Comparison of ENCODE assay signal across 8 cellular contexts in genomic region chr10:95430231-95430951, GRCh38.
DNase-seq lines count a peak whose midpoint lies in the region; ATAC-seq, FAIRE-seq and TF ChIP-seq lines count a peak whose summit lies in the region.

No MANE protein-coding gene starts in this region.

- H4K20me1 ChIP-seq in GM23248 (ENCODE audit: insufficient read depth) (no peaks in the 10 kb centered on the region; the same call in 1 of the 2 replicates), GM12878 (ENCODE audit: control insufficient read depth, insufficient read depth) (no peaks in the 10 kb centered on the region)

- H3K27me3 ChIP-seq in GM23248 (replicated peaks; ENCODE audit: insufficient read depth) (no peaks in the 10 kb centered on the region), GM12878 (replicated peaks in 1 of 2; ENCODE audit: control insufficient read depth in 2 of 2, insufficient read depth in 2 of 2, low read length in 1 of 2) (no peaks in the 10 kb centered on the region; a peak in 1 of 4 replicates)

- TF ChIP-seq CTCF in GM12878 (IDR thresholded peaks at IDR 0.05 in 2 of 3, conservative IDR thresholded peaks at IDR 0.05 in 1 of 3; ENCODE audit: control insufficient read depth in 2 of 3, extremely low read depth in 1 of 3, insufficient read depth in 1 of 3, low read depth in 3 of 3, low read length in 3 of 3): peak; percentile 93 to 96 (median 93)

- FAIRE-seq in GM12878 (lab: Jason Lieb, UNC): peak; percentile 84

- RAD21 ChIA-PET in GM12878 (lab: Charles Lee; ENCODE audit: unreplicated experiment): interaction anchor here (0.5 to 4.6 kb wide), 16 partner anchors 8 to 504 kb away, joined by 3 to 54 read pairs (median 3); no protein-coding TSS in a partner anchor

- no peaks in the 10 kb centered on the region for H3K9me2 ChIP-seq in GM23248 (ENCODE audit: insufficient read depth)

- TF ChIP-seq EP300 in GM12878 (IDR thresholded peaks at IDR 0.05; ENCODE audit: borderline replicate concordance in 1 of 2, control insufficient read depth in 1 of 2, low read depth in 2 of 2, low read length in 2 of 2): no peak

- H3K4me3 ChIP-seq in GM23248: no peak overlapping the region
- no peak overlapping the region for H3K4me3 ChIP-seq in GM12878

- no TSS peak for BruUV-seq in GM12878 (replicated peaks; lab: Mats Ljungman, UMichigan)

- in situ Hi-C loops in GM23248 (cut with MboI) (loop anchor here (5.0 kb wide), 1 partner anchor 167 kb away; no protein-coding TSS in a partner anchor), GM12878 (cut with MboI) (no loop called here)

- peak; percentile 93 for ATAC-seq in GM12878

- DNase-seq in NCI-H82 (lab: John Stamatoyannopoulos, UW) (peak; percentile 73), NCI-H82 treated with DMSO at 0.1 percent for 48 hours (lab: John Stamatoyannopoulos, UW; ENCODE audit: unreplicated experiment) (no peak), GM23248 (peak; percentile 71), KG1 (lab: John Stamatoyannopoulos, UW) (peak; percentile 49), T-helper 1 cell (peak in 3 of 5 donors; percentile 8 to 53 (median 21)), GM12878 (ENCODE audit: low read depth, low spot score) (peak; percentile 30), iPS-NIHi7 (ENCODE audit: extremely low spot score) (peak; percentile 90)
- peak; percentile 44 for DNase-seq in stimulated activated CD4-positive, alpha-beta T cell treated with anti-CD3 and anti-CD28 coated beads, Interleukin-15, amount 100 ng/mL, for 24 hours

- H3K27ac ChIP-seq in GM23248 (no peak overlapping the region), GM12878 (ENCODE audit: control insufficient read depth, insufficient read depth) (no peak overlapping the region)

- no peak overlapping the region for H3K4me2 ChIP-seq in GM23248 (ENCODE audit: unreplicated experiment)
- no peak overlapping the region for H3K4me2 ChIP-seq in GM12878 (ENCODE audit: control insufficient read depth, insufficient read depth)

- POLR2A ChIA-PET in GM12878 (lab: Charles Lee): interaction anchor here (0.5 to 1.4 kb wide), 4 partner anchors 35 to 168 kb away, joined by 3 to 6 read pairs (median 5); no protein-coding TSS in a partner anchor

- SMC1A ChIA-PET in GM12878 (lab: Charles Lee; ENCODE audit: uncharacterized antibody, unreplicated experiment): interaction anchor here (0.6 to 5.1 kb wide), 17 partner anchors 8 to 174 kb away, joined by 3 to 81 read pairs (median 6); no protein-coding TSS in a partner anchor

- no peaks in the 10 kb centered on the region for H3F3A ChIP-seq in GM23248 (ENCODE audit: insufficient read depth)

- no peak for TF ChIP-seq POLR2A in GM12878 (IDR thresholded peaks at IDR 0.05; ENCODE audit: low read depth, low read length)

- intact Hi-C loops in GM12878 (cut with micrococcal nuclease; ENCODE audit: unreplicated experiment): loop anchor here (1.0 to 5.0 kb wide), 3 partner anchors 58 to 297 kb away; no protein-coding TSS in a partner anchor

- H3K9me3 ChIP-seq in GM23248 (ENCODE audit: low read depth) (no peaks in the 10 kb centered on the region), GM12878 (replicated peaks; ENCODE audit: control insufficient read depth, insufficient read depth, low read length) (no peaks in the 10 kb centered on the region)

- H3K9ac ChIP-seq in GM23248 (no peak overlapping the region), GM12878 (ENCODE audit: control insufficient read depth, insufficient read depth, low read length) (no peak overlapping the region)

- H3K79me2 ChIP-seq in GM23248 (ENCODE audit: insufficient read depth): no peaks in the 10 kb centered on the region
- H3K79me2 ChIP-seq in GM12878 (ENCODE audit: control insufficient read depth, insufficient read depth, low read length): no peaks in the 10 kb centered on the region

- H2AFZ ChIP-seq in GM23248 (no peak overlapping the region), GM12878 (ENCODE audit: control insufficient read depth, low read depth, low read length) (peak overlapping the region; percentile 25; the same call in 1 of the 2 replicates)

- H3K4me1 ChIP-seq in GM23248 (ENCODE audit: insufficient read depth): no peaks in the 10 kb centered on the region
- peaks cover 7% of the 10 kb centered on the region for H3K4me1 ChIP-seq in GM12878 (ENCODE audit: control insufficient read depth, insufficient read depth, low read length)

- 36 to 41% methylated on average over 12 of the region's 12 CpGs for WGBS in GM23248 (ENCODE audit: low coverage in 1 of 2, low lambda C conversion rate in 2 of 2, missing lambda C conversion rate in 2 of 2), 2 experiments
- 25% methylated on average over 12 of the region's 12 CpGs for WGBS in GM12878 (ENCODE audit: insufficient coverage, insufficient replicate concordance, low lambda C conversion rate, missing lambda C conversion rate)

- peak; percentile 88 for TF ChIP-seq RAD21 in GM12878 (IDR thresholded peaks at IDR 0.05; ENCODE audit: insufficient read depth, low read depth, low read length)

- no peaks in the 10 kb centered on the region for H3K36me3 ChIP-seq in GM23248 (ENCODE audit: low read depth)
- H3K36me3 ChIP-seq in GM12878 (ENCODE audit: control insufficient read depth in 2 of 2, insufficient read depth in 2 of 2, low read length in 1 of 2): no peaks in the 10 kb centered on the region

- CTCF ChIA-PET in GM12878 (lab: Yijun Ruan, JAX): interaction anchor here (0.6 to 6.9 kb wide), 51 partner anchors 10 to 1365 kb away, joined by 3 to 147 read pairs (median 4); partner anchors contain the start of gene TCTN3

TF ChIP-seq in GM12878, 131 proteins besides CTCF, POLR2A, EP300 and RAD21 (continues in another document):
- peak; percentile 60 for TF ChIP-seq ATF7 (IDR thresholded peaks at IDR 0.05; ENCODE audit: low read depth)
- TF ChIP-seq SUZ12 (IDR thresholded peaks at IDR 0.05; ENCODE audit: unreplicated experiment): no peak
- no peak for TF ChIP-seq BACH1 (IDR thresholded peaks at IDR 0.05; ENCODE audit: borderline replicate concordance)
- peak; percentile 87 for TF ChIP-seq YY1 (IDR thresholded peaks at IDR 0.05; ENCODE audit: low read depth, low read length)
- no peak for TF ChIP-seq SRF (IDR thresholded peaks at IDR 0.05; ENCODE audit: low read depth in 2 of 2, low read length in 2 of 2)
- TF ChIP-seq MAX (IDR thresholded peaks at IDR 0.05; ENCODE audit: low read depth, low read length): peak; percentile 49; the same call in 1 of the 2 replicates
- peak; percentile 57; the same call in 1 of the 2 replicates for TF ChIP-seq IRF4 (IDR thresholded peaks at IDR 0.05; ENCODE audit: low read depth, low read length)
- TF ChIP-seq JUND (IDR thresholded peaks at IDR 0.05; ENCODE audit: low read depth, low read length): 0 out of 2 replicates have a peak, but pooled peaks have one; percentile 9
- TF ChIP-seq CREM (IDR thresholded peaks at IDR 0.05; ENCODE audit: low read depth): peak; percentile 88
- peak; percentile 90 for TF ChIP-seq SMC3 (IDR thresholded peaks at IDR 0.05; ENCODE audit: borderline replicate concordance, low read length)
- peak; percentile 34; the same call in 1 of the 2 replicates for TF ChIP-seq NBN (IDR thresholded peaks at IDR 0.05)
- TF ChIP-seq RUNX3 (IDR thresholded peaks at IDR 0.05; ENCODE audit: low read length): peak; percentile 48
- TF ChIP-seq BRCA1 (IDR thresholded peaks at IDR 0.05; ENCODE audit: low read depth, low read length): no peak
- TF ChIP-seq RELB (IDR thresholded peaks at IDR 0.05; ENCODE audit: low read depth): 0 out of 2 replicates have a peak, but pooled peaks have one; percentile 18
- peak; percentile 45; the same call in 1 of the 2 replicates for TF ChIP-seq ESRRA (IDR thresholded peaks at IDR 0.05; ENCODE audit: low read length)
- TF ChIP-seq TCF7 (IDR thresholded peaks at IDR 0.05; ENCODE audit: borderline replicate concordance): no peak
- no peak for TF ChIP-seq ZBTB4 (CRISPR knock-in tag; IDR thresholded peaks at IDR 0.05)
- peak; percentile 89; the same call in 1 of the 2 replicates for TF ChIP-seq WRNIP1 (IDR thresholded peaks at IDR 0.05; ENCODE audit: borderline replicate concordance, low read depth, low read length)
